In genomic region chr20:10369723-10370090, GRCh38 we compare ENCODE assay signal across 12 cellular contexts.
A peak's percentile ranks its signal among the peaks of the same experiment; 100 is the strongest.
DNase-seq lines count a peak whose midpoint lies in the region; ATAC-seq, FAIRE-seq and TF ChIP-seq lines count a peak whose summit lies in the region.
"Had no signal": no experiment of that assay in that cellular context is flagged by ENCODE, and none has a peak within 500 bp of the region (broad histone marks: within the 10 kb centered on the region; RNA-seq: fewer than 3 reads in every experiment).

No MANE protein-coding gene starts in this region.

- in situ Hi-C loops in ACHN (cut with HindIII; ENCODE audit: low pct_ligation_motif_present, low pct_unique_long_range_greater_than_20kb, low sequenced_read_pairs), result no loop called here

- no peaks in the 10 kb centered on the region for H3K9me3 ChIP-seq in lung (ENCODE audit: control insufficient read depth in 2 of 2, insufficient read depth in 1 of 2, low read length in 1 of 2)
- H3K9me3 ChIP-seq: BE2C, upper lobe of left lung had no signal

- no peak overlapping the region for H3K27ac ChIP-seq in lung (ENCODE audit: low read depth in 1 of 2, low read length in 1 of 2)

- H3K36me3 ChIP-seq in bronchial epithelial cell (ENCODE audit: control insufficient read depth, insufficient read depth, low read length) (no peaks in the 10 kb centered on the region), lung (ENCODE audit: control insufficient read depth in 2 of 2, insufficient read depth in 2 of 2, low read length in 2 of 2) (no peaks in the 10 kb centered on the region)
- H3K36me3 ChIP-seq: BE2C, upper lobe of left lung had no signal

- 27 to 62% methylated on average over 4 of the region's 4 CpGs for WGBS in lung, 2 donors

- peak; percentile 39 for ATAC-seq in lung (ENCODE audit: insufficient read depth, low FRiP score)
- no peak for ATAC-seq in HG02642 (IDR thresholded peaks at IDR 0.05; ENCODE audit: poor library complexity, unreplicated experiment)
- ATAC-seq in HG03159 (IDR thresholded peaks at IDR 0.05; ENCODE audit: unreplicated experiment), result no peak

- TF ChIP-seq CTCF in bronchial epithelial cell (IDR thresholded peaks at IDR 0.05; ENCODE audit: insufficient read depth, low read length, severe bottlenecking), result no peak
- TF ChIP-seq CTCF in lung (IDR thresholded peaks at IDR 0.05; ENCODE audit: control extremely low read depth, extremely low read depth), result no peak

- H3K4me3 ChIP-seq in bronchial epithelial cell (ENCODE audit: low read depth, low read length), result no peak overlapping the region
- H3K4me3 ChIP-seq in lung, result no peak overlapping the region
- H3K4me3 ChIP-seq: upper lobe of left lung had no signal

- H3K27me3 ChIP-seq in bronchial epithelial cell (ENCODE audit: control insufficient read depth, insufficient read depth, low read length), result no peaks in the 10 kb centered on the region
- H3K27me3 ChIP-seq in lung (ENCODE audit: control insufficient read depth, insufficient read depth), result no peaks in the 10 kb centered on the region
- H3K27me3 ChIP-seq: BE2C, upper lobe of left lung had no signal

- FAIRE-seq in bronchial epithelial cell (lab: Jason Lieb, UNC), result no peak

- peaks cover 0 to 2% of the 10 kb centered on the region in 2 donors for H3K4me1 ChIP-seq in lung (ENCODE audit: control insufficient read depth in 2 of 2, insufficient read depth in 2 of 2, low read length in 2 of 2)
- H3K4me1 ChIP-seq: BE2C had no signal

- DNase-seq in ACHN (peak; percentile 1), LoVo (ENCODE audit: low spot score) (peak; percentile 74), bronchial epithelial cell (ENCODE audit: low read depth) (peak; percentile 67), lung (ENCODE audit: low spot score) (no peak), NCI-H1092 treated with DMSO at 0.1 percent for 48 hours (lab: John Stamatoyannopoulos, UW) (no peak), mesenteric fat pad (ENCODE audit: low spot score) (no peak)
- DNase-seq: activated naive CD8-positive, alpha-beta T cell treated with anti-CD3 and anti-CD28 coated beads, Interleukin-2, amount 10 ng/mL, durations not matched to agents 7 days and 5 days; BE2C; NCI-H1930; upper lobe of left lung had no signal

Comparison
In these comparisons a context has a peak if more than half of its experiments do, and no peak if none do; other contexts are left out.
1. DNase-seq: peak in ACHN (single experiment), LoVo (single experiment) and bronchial epithelial cell (single experiment); none in lung (single experiment), NCI-H1092 treated with DMSO at 0.1 percent for 48 hours (single experiment) and mesenteric fat pad (single experiment).